Comparison of ENCODE assay signal across 8 cellular contexts in genomic region chr3:13110678-13111116, GRCh38. TPM values are rescaled to one million over a fixed set of nuclear protein-coding genes. Genes with fewer than 3 reads are reported as not detected.
A peak's percentile ranks its signal among the peaks of the same experiment; 100 is the strongest.
DNase-seq lines count a peak whose midpoint lies in the region; ATAC-seq and TF ChIP-seq lines count a peak whose summit lies in the region.

No MANE protein-coding gene starts in this region.

- intact Hi-C loops in Calu3 (cut with micrococcal nuclease; ENCODE audit: unreplicated experiment), result no loop called here

- BruUV-seq in Calu3 (replicated peaks; lab: Mats Ljungman, UMichigan), result no TSS peak

- CTCF ChIA-PET in Calu3 (lab: Charles Lee), result interaction anchor here (0.6 to 1.5 kb wide), 4 partner anchors 9 to 84 kb away, joined by 3 to 8 read pairs (median 6); no protein-coding TSS in a partner anchor

- H2AFZ ChIP-seq in GM23338, result no peak overlapping the region

- TF ChIP-seq CTCF in Calu3 (IDR thresholded peaks at IDR 0.05; ENCODE audit: unreplicated experiment), result no peak
- TF ChIP-seq CTCF in GM23338 (conservative IDR thresholded peaks at IDR 0.05; ENCODE audit: low read depth in 2 of 2), result no peak

- peaks cover 39% of the 10 kb centered on the region for H3K4me1 Mint-ChIP-seq in Calu3 (ENCODE audit: low read depth, unreplicated experiment)
- peaks cover 5% of the 10 kb centered on the region for H3K4me1 Mint-ChIP-seq in activated T-helper 17 cell treated with anti-CD3 and anti-CD28 coated beads, Interleukin-2, amount 50 U/mL, for 72 hours
- peaks cover 48 to 80% (median 75%) of the 10 kb centered on the region in 3 donors for H3K4me1 Mint-ChIP-seq in naive B cell
- H3K4me1 Mint-ChIP-seq in GM23338, result peaks cover 17% of the 10 kb centered on the region

- H3K79me2 ChIP-seq in GM23338 (replicated peaks; ENCODE audit: insufficient read depth), result no peaks in the 10 kb centered on the region

- H3F3A ChIP-seq in GM23338 (replicated peaks; ENCODE audit: low read depth), result no peaks in the 10 kb centered on the region

- no peak overlapping the region for H3K4me2 ChIP-seq in GM23338

- no peaks in the 10 kb centered on the region for H3K27me3 ChIP-seq in GM23338 (ENCODE audit: insufficient read depth)

- no peaks in the 10 kb centered on the region for H4K20me1 ChIP-seq in GM23338 (replicated peaks; ENCODE audit: insufficient read depth)

- H3K4me1 ChIP-seq in GM23338 (ENCODE audit: insufficient read depth), result no peaks in the 10 kb centered on the region

- H3K27ac Mint-ChIP-seq in Calu3 (ENCODE audit: unreplicated experiment) (no peak overlapping the region), naive B cell (peak overlapping the region; percentile 96 to 100 (median 100)), GM23338 (no peak overlapping the region)
- peak overlapping the region; percentile 30 for H3K27ac Mint-ChIP-seq in activated T-helper 17 cell treated with anti-CD3 and anti-CD28 coated beads, Interleukin-2, amount 50 U/mL, for 72 hours

- H3K9me2 ChIP-seq in GM23338 (ENCODE audit: insufficient read depth), result no peaks in the 10 kb centered on the region

- DNase-seq in Calu3 (peak; percentile 13), naive B cell (peak; percentile 96), SK-N-DZ (ENCODE audit: low spot score) (no peak), OCI-M2 (lab: John Stamatoyannopoulos, UW; ENCODE audit: unreplicated experiment) (no peak), GM23338 (ENCODE audit: low spot score) (no peak)

- no peak overlapping the region for H3K4me3 ChIP-seq in GM23338

- H3K36me3 Mint-ChIP-seq in Calu3 (ENCODE audit: insufficient read depth, unreplicated experiment) (no peaks in the 10 kb centered on the region), naive B cell (no peaks in the 10 kb centered on the region), GM23338 (ENCODE audit: low read depth) (no peaks in the 10 kb centered on the region)
- no peaks in the 10 kb centered on the region for H3K36me3 Mint-ChIP-seq in activated T-helper 17 cell treated with anti-CD3 and anti-CD28 coated beads, Interleukin-2, amount 50 U/mL, for 72 hours (ENCODE audit: low read depth)

- no peak overlapping the region for H3K27ac ChIP-seq in GM23338 (ENCODE audit: low read depth)

- no peaks in the 10 kb centered on the region for H3K36me3 ChIP-seq in GM23338 (ENCODE audit: insufficient read depth)

- peak; percentile 87 for ATAC-seq in GM18909 (IDR thresholded peaks at IDR 0.05; ENCODE audit: poor library complexity, unreplicated experiment)
- ATAC-seq in HG03175 (IDR thresholded peaks at IDR 0.05; ENCODE audit: unreplicated experiment), result peak; percentile 75
- ATAC-seq in activated T-helper 17 cell treated with anti-CD3 and anti-CD28 coated beads, Interleukin-2, amount 50 U/mL, for 72 hours (replicated peaks), result peak; percentile 43
- peak; percentile 83 to 85 for ATAC-seq in naive B cell (ENCODE audit: low read depth in 2 of 2)
- ATAC-seq in GM23338, result no peak

- no peak overlapping the region for H3K4me3 Mint-ChIP-seq in Calu3 (ENCODE audit: low read depth, unreplicated experiment)
- peak overlapping the region; percentile 22 for H3K4me3 Mint-ChIP-seq in activated T-helper 17 cell treated with anti-CD3 and anti-CD28 coated beads, Interleukin-2, amount 50 U/mL, for 72 hours
- H3K4me3 Mint-ChIP-seq in naive B cell, result peak overlapping the region; percentile 36 to 89 (median 68)
- no peak overlapping the region for H3K4me3 Mint-ChIP-seq in GM23338

- H3K27me3 Mint-ChIP-seq in Calu3 (ENCODE audit: unreplicated experiment), result peaks cover 22% of the 10 kb centered on the region
- peaks cover 4% of the 10 kb centered on the region for H3K27me3 Mint-ChIP-seq in activated T-helper 17 cell treated with anti-CD3 and anti-CD28 coated beads, Interleukin-2, amount 50 U/mL, for 72 hours
- no peaks in the 10 kb centered on the region for H3K27me3 Mint-ChIP-seq in naive B cell
- peaks cover 15% of the 10 kb centered on the region for H3K27me3 Mint-ChIP-seq in GM23338 (ENCODE audit: insufficient read depth, low read depth, poor library complexity)

- no peaks in the 10 kb centered on the region for H3K9me3 Mint-ChIP-seq in Calu3 (ENCODE audit: low read depth, unreplicated experiment)
- H3K9me3 Mint-ChIP-seq in activated T-helper 17 cell treated with anti-CD3 and anti-CD28 coated beads, Interleukin-2, amount 50 U/mL, for 72 hours, result no peaks in the 10 kb centered on the region
- H3K9me3 Mint-ChIP-seq in naive B cell, result peaks cover 0 to 2% (median 0%) of the 10 kb centered on the region in 7 donors
- no peaks in the 10 kb centered on the region; the same call in 2 of the 3 replicates for H3K9me3 Mint-ChIP-seq in GM23338

TF ChIP-seq in GM23338, 12 proteins besides CTCF, POLR2A, EP300 and RAD21 (continues in another document):
- TF ChIP-seq, protein P1, sequence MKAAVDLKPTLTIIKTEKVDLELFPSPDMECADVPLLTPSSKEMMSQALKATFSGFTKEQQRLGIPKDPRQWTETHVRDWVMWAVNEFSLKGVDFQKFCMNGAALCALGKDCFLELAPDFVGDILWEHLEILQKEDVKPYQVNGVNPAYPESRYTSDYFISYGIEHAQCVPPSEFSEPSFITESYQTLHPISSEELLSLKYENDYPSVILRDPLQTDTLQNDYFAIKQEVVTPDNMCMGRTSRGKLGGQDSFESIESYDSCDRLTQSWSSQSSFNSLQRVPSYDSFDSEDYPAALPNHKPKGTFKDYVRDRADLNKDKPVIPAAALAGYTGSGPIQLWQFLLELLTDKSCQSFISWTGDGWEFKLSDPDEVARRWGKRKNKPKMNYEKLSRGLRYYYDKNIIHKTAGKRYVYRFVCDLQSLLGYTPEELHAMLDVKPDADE (IDR thresholded peaks at IDR 0.05), result no peak
- no peak for TF ChIP-seq POLR2AphosphoS5 (IDR thresholded peaks at IDR 0.05; ENCODE audit: low read depth)
- no peak for TF ChIP-seq JUNB (IDR thresholded peaks at IDR 0.05; ENCODE audit: unreplicated experiment)
- TF ChIP-seq CREB1 (CRISPR knock-in tag; IDR thresholded peaks at IDR 0.05; ENCODE audit: low read depth), result no peak
- TF ChIP-seq, protein P2, sequence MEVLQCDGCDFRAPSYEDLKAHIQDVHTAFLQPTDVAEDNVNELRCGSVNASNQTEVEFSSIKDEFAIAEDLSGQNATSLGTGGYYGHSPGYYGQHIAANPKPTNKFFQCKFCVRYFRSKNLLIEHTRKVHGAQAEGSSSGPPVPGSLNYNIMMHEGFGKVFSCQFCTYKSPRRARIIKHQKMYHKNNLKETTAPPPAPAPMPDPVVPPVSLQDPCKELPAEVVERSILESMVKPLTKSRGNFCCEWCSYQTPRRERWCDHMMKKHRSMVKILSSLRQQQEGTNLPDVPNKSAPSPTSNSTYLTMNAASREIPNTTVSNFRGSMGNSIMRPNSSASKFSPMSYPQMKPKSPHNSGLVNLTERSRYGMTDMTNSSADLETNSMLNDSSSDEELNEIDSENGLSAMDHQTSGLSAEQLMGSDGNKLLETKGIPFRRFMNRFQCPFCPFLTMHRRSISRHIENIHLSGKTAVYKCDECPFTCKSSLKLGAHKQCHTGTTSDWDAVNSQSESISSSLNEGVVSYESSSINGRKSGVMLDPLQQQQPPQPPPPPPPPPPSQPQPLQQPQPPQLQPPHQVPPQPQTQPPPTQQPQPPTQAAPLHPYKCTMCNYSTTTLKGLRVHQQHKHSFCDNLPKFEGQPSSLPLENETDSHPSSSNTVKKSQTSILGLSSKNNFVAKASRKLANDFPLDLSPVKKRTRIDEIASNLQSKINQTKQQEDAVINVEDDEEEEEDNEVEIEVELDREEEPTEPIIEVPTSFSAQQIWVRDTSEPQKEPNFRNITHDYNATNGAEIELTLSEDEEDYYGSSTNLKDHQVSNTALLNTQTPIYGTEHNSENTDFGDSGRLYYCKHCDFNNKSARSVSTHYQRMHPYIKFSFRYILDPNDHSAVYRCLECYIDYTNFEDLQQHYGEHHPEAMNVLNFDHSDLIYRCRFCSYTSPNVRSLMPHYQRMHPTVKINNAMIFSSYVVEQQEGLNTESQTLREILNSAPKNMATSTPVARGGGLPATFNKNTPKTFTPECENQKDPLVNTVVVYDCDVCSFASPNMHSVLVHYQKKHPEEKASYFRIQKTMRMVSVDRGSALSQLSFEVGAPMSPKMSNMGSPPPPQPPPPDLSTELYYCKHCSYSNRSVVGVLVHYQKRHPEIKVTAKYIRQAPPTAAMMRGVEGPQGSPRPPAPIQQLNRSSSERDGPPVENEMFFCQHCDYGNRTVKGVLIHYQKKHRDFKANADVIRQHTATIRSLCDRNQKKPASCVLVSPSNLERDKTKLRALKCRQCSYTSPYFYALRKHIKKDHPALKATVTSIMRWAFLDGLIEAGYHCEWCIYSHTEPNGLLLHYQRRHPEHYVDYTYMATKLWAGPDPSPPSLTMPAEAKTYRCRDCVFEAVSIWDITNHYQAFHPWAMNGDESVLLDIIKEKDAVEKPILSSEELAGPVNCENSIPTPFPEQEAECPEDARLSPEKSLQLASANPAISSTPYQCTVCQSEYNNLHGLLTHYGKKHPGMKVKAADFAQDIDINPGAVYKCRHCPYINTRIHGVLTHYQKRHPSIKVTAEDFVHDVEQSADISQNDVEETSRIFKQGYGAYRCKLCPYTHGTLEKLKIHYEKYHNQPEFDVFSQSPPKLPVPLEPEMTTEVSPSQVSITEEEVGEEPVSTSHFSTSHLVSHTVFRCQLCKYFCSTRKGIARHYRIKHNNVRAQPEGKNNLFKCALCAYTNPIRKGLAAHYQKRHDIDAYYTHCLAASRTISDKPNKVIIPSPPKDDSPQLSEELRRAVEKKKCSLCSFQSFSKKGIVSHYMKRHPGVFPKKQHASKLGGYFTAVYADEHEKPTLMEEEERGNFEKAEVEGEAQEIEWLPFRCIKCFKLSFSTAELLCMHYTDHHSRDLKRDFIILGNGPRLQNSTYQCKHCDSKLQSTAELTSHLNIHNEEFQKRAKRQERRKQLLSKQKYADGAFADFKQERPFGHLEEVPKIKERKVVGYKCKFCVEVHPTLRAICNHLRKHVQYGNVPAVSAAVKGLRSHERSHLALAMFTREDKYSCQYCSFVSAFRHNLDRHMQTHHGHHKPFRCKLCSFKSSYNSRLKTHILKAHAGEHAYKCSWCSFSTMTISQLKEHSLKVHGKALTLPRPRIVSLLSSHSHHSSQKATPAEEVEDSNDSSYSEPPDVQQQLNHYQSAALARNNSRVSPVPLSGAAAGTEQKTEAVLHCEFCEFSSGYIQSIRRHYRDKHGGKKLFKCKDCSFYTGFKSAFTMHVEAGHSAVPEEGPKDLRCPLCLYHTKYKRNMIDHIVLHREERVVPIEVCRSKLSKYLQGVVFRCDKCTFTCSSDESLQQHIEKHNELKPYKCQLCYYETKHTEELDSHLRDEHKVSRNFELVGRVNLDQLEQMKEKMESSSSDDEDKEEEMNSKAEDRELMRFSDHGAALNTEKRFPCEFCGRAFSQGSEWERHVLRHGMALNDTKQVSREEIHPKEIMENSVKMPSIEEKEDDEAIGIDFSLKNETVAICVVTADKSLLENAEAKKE (CRISPR knock-in tag; IDR thresholded peaks at IDR 0.05), result no peak

RNA-seq across cellular contexts. Expression of gene IQSEC1, which starts 37.5 kb away (rescaled TPM):
- 13.3 and 13.6 TPM in 2 replicates for total RNA-seq in Calu3 (2022)
- 10 to 100 TPM; 38.0 to 62.9 TPM for total RNA-seq in activated T-helper 17 cell treated with anti-CD3 and anti-CD28 coated beads, Interleukin-2, amount 50 U/mL, for 72 hours
- polyA plus RNA-seq in naive B cell (ENCODE audit: low read depth in 6 of 6), result 10 to 100 TPM; 14.6 to 73.4 (median 36.9) TPM
- 13.8 and 17.7 TPM in 2 replicates for polyA plus RNA-seq in SK-N-DZ (2014; cell fraction: cytosol; rRNA removed)
- 18.1 and 36.8 TPM in 2 replicates for polyA plus RNA-seq in SK-N-DZ (2014; cell fraction: nucleus; rRNA removed)
- 36.2 and 51.9 TPM in 2 replicates for total RNA-seq in GM23338 (2014; rRNA removed; shearing (Covaris generic))
- polyA plus RNA-seq in GM23338 (2016; fragmentation: Nextera tagmentation; extraction: Ambion mirVana), result 7.7 and 8.0 TPM in 2 replicates

Comparison
In these comparisons a context has a peak if more than half of its experiments do, and no peak if none do; other contexts are left out.
1. DNase-seq: peak in Calu3 (single experiment) and naive B cell (single experiment); none in SK-N-DZ (single experiment), OCI-M2 (single experiment) and GM23338 (single experiment).
2. H3K27ac Mint-ChIP-seq: peak in activated T-helper 17 cell treated with anti-CD3 and anti-CD28 coated beads, Interleukin-2, amount 50 U/mL, for 72 hours (single experiment) and naive B cell (6 of 6); none in Calu3 (single experiment) and GM23338 (single experiment).
3. H3K4me3 Mint-ChIP-seq: peak in activated T-helper 17 cell treated with anti-CD3 and anti-CD28 coated beads, Interleukin-2, amount 50 U/mL, for 72 hours (single experiment) and naive B cell (8 of 8); none in Calu3 (single experiment) and GM23338 (single experiment).